24 cellular contexts compared by ENCODE assay signal in genomic region chr9:12748954-12749353, GRCh38. TPM values are rescaled to one million over a fixed set of nuclear protein-coding genes. Genes with fewer than 3 reads are reported as not detected.
"Had no signal": no experiment of that assay in that cellular context is flagged by ENCODE, and none has a peak within 500 bp of the region (broad histone marks: within the 10 kb centered on the region; RNA-seq: fewer than 3 reads in every experiment).

No MANE protein-coding gene starts in this region.

- H3K27ac ChIP-seq: gastrocnemius medialis, left lung, prostate gland, right atrium auricular region, sigmoid colon, skin epidermis, spleen, thoracic aorta, tibial nerve, upper lobe of right lung, uterus had no signal

- DNase-seq: cerebellar nuclear complex; effector memory CD4-positive, alpha-beta T cell; gastrocnemius medialis; head of caudate nucleus; kidney; left cardiac atrium; left lung; mesendoderm; midbrain; naive thymus-derived CD4-positive, alpha-beta T cell; nephron progenitor cell; nucleus accumbens; sigmoid colon; spleen; stimulated activated CD4-positive, alpha-beta T cell treated with anti-CD3 and anti-CD28 coated beads, Interleukin-4, amount 100 ng/mL, for 4 hours; upper lobe of right lung; uterus had no signal

RNA-seq across cellular contexts. Expression of gene LURAP1L, which starts 25.9 kb away (rescaled TPM):
- total RNA-seq: naive thymus-derived CD4-positive, alpha-beta T cell had no signal
- polyA plus RNA-seq: naive thymus-derived CD4-positive, alpha-beta T cell had no signal

RNA-seq across cellular contexts. Expression of gene TYRP1, which starts 55.8 kb away (rescaled TPM):
- total RNA-seq: glomerular endothelial cell; naive thymus-derived CD4-positive, alpha-beta T cell; osteocyte; spleen; tibial nerve had no signal
- polyA plus RNA-seq: naive thymus-derived CD4-positive, alpha-beta T cell; spleen had no signal
